In the genomic region with DNA sequence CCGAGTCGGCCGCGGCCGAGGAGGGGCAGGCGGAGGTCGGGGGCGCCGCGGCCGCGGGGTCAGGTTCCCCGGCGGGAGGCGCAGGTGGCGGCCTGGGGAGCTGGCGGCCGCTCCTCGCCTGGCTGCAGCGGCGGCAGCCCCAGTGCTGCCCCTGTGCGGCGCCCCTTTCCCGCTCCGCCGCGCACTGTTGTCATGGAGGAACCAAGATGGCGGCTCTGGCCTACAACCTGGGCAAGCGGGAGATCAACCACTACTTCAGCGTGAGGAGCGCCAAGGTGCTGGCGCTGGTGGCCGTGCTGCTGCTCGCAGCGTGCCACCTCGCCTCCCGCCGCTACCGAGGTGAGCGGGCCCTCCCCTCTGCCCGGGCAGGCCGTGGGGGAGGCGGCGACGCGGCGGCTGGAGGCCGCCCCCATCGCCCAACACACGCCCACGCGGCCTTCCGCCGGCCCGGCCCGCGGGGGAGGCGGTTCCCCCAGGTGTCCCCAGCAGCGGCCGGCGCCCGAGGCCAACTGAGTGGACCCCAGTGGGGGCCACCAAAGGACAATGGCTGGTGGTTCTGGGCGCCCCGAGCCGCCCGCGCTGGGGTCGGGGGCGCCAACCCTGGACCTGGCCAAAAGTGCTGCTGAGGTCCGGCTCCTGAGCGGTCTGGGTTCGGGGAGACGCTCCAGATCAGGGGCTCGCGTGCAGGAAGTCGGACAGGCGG, we compare ENCODE assay signal across 8 cellular contexts. TPM values are rescaled to one million over a fixed set of nuclear protein-coding genes. Genes with fewer than 3 reads are reported as not detected.
DNase-seq lines count a peak whose midpoint lies in the region; ATAC-seq, FAIRE-seq and TF ChIP-seq lines count a peak whose summit lies in the region.

No MANE protein-coding gene starts in this region.

- H3K36me3 ChIP-seq in CD8-positive, alpha-beta memory T cell (ENCODE audit: insufficient read depth, low read length), result no peaks in the 10 kb centered on the region
- no peaks in the 10 kb centered on the region for H3K36me3 ChIP-seq in H1 (ENCODE audit: control insufficient read depth in 2 of 4, insufficient read depth in 4 of 4, low read length in 3 of 4)
- H3K36me3 ChIP-seq in mesodermal cell (ENCODE audit: control insufficient read depth, insufficient read depth, low read length), result peaks cover 3% of the 10 kb centered on the region

- peak overlapping the region; percentile 78 for H3K56ac ChIP-seq in H1 (replicated peaks; ENCODE audit: insufficient read length, low read depth, low read length)

- H3K27me3 Mint-ChIP-seq in CD8-positive, alpha-beta memory T cell, result no peaks in the 10 kb centered on the region

- H3K9ac ChIP-seq in H1 (replicated peaks in 1 of 4; ENCODE audit: extremely low read depth in 1 of 4, low read depth in 3 of 4, low read length in 3 of 4), result peak overlapping the region; percentile 92 to 99 (median 98)

- no peak overlapping the region for H3K4ac ChIP-seq in H1 (replicated peaks; ENCODE audit: insufficient read length, low read depth, low read length)

- peaks cover 0 to 7% (median 1%) of the 10 kb centered on the region in 3 donors for H3K36me3 Mint-ChIP-seq in CD8-positive, alpha-beta memory T cell

- H3K27ac Mint-ChIP-seq in CD8-positive, alpha-beta memory T cell, result peak overlapping the region in 7 of 8 donors; percentile 83 to 96 (median 93)

- H2BK20ac ChIP-seq in H1 (ENCODE audit: low read length), result no peak overlapping the region

- H2AK5ac ChIP-seq in H1 (ENCODE audit: low read depth, low read length), result no peak overlapping the region

- 1% methylated on average over 49 of the region's 77 CpGs; no CpG with 5 or more reads in 1 of the 2 experiments for WGBS in H1 (ENCODE audit: extremely low coverage in 1 of 2, insufficient coverage in 1 of 2, insufficient read length in 1 of 2, insufficient replicate concordance in 2 of 2, low coverage in 1 of 2, low lambda C conversion rate in 2 of 2, missing lambda C conversion rate in 1 of 2), 2 experiments
- 0% methylated on average over 50 to 65 of the region's 77 CpGs for WGBS in mesodermal cell (ENCODE audit: insufficient coverage in 2 of 2), 2 experiments

- peak; percentile 71 for ATAC-seq in GM19395 (IDR thresholded peaks at IDR 0.05; ENCODE audit: unreplicated experiment)
- ATAC-seq in HG03520 (IDR thresholded peaks at IDR 0.05; ENCODE audit: unreplicated experiment), result peak; percentile 69

- peak overlapping the region; percentile 96 for H2BK5ac ChIP-seq in H1 (ENCODE audit: low read depth, low read length)

- no peak overlapping the region for H3K14ac ChIP-seq in H1 (ENCODE audit: insufficient read length)

- peaks cover 25% of the 10 kb centered on the region for H3K4me1 ChIP-seq in CD8-positive, alpha-beta memory T cell (ENCODE audit: insufficient read depth, low read length)
- H3K4me1 ChIP-seq in H1 (replicated peaks in 1 of 4; ENCODE audit: control insufficient read depth in 3 of 4, insufficient read depth in 4 of 4, low read length in 3 of 4), result peaks cover under 1 to 8% (median 6%) of the 10 kb centered on the region in 4 experiments
- peaks cover 19% of the 10 kb centered on the region for H3K4me1 ChIP-seq in mesodermal cell (ENCODE audit: control insufficient read depth, insufficient read depth, low read length, poor library complexity, severe bottlenecking)

- peak; percentile 49 to 80 (median 69) for DNase-seq in CD8-positive, alpha-beta memory T cell
- DNase-seq in NCI-H82 (lab: John Stamatoyannopoulos, UW) (peak; percentile 76), H1 (ENCODE audit: low read depth in 1 of 2, low spot score in 2 of 2) (peak; percentile 15 to 82)
- peak; percentile 86 for DNase-seq in activated CD8-positive, alpha-beta memory T cell treated with anti-CD3 and anti-CD28 coated beads for 24 hours
- peak; percentile 35 to 42 for DNase-seq in stimulated activated CD8-positive, alpha-beta memory T cell treated with anti-CD3 and anti-CD28 coated beads, Interleukin-15, amount 100 ng/mL, for 48 hours (ENCODE audit: low read depth in 2 of 2)

- TF ChIP-seq EP300 in H1 (IDR thresholded peaks at IDR 0.05; ENCODE audit: borderline replicate concordance in 1 of 2, low read depth in 2 of 2, low read length in 2 of 2), result no peak

- H4K91ac ChIP-seq in H1 (replicated peaks; ENCODE audit: insufficient read length, low read length), result peak overlapping the region; percentile 99

- TF ChIP-seq POLR2A in H1 (IDR thresholded peaks at IDR 0.05; ENCODE audit: control extremely low read depth in 1 of 2, low read depth in 2 of 2, low read length in 2 of 2), result peak in 1 of 2 experiments; percentile 26; a peak in 2 of 3 replicates

- POLR2A ChIA-PET in CD8-positive, alpha-beta memory T cell (lab: Charles Lee), result interaction anchor here (0.6 kb wide), 2 partner anchors 147 to 1282 kb away, joined by 3 read pairs; no protein-coding TSS in a partner anchor
- POLR2A ChIA-PET in H1 (lab: Charles Lee; ENCODE audit: partially characterized antibody), result interaction anchor here (1.8 kb wide), 1 partner anchor 61 kb away, joined by 6 read pairs; no protein-coding TSS in a partner anchor

- H2AFZ ChIP-seq in H1 (ENCODE audit: low read length), result peak overlapping the region; percentile 83; the same call in 1 of the 2 replicates

- peak overlapping the region; percentile 71 for H3K27ac ChIP-seq in CD8-positive, alpha-beta memory T cell (ENCODE audit: low read depth, low read length)
- peak overlapping the region; percentile 98 for H3K27ac ChIP-seq in H1 (ENCODE audit: low read depth, low read length)
- peak overlapping the region; percentile 90 for H3K27ac ChIP-seq in mesodermal cell (ENCODE audit: low read depth, low read length, severe bottlenecking)

- H3K23me2 ChIP-seq in H1 (ENCODE audit: low read depth, low read length), result peaks cover 5% of the 10 kb centered on the region; the same call in 1 of the 2 replicates

- H4K8ac ChIP-seq in H1 (ENCODE audit: extremely low read depth, insufficient read depth, low read length), result peak overlapping the region; percentile 99

- peak in 1 of 2 experiments; percentile 12; a peak in 2 of 4 replicates for TF ChIP-seq RAD21 in H1 (IDR thresholded peaks at IDR 0.05 in 1 of 2, conservative IDR thresholded peaks at IDR 0.05 in 1 of 2; ENCODE audit: low read depth in 2 of 2, low read length in 2 of 2)

- peak overlapping the region in 6 of 7 donors; percentile 79 to 94 (median 88) for H3K4me3 Mint-ChIP-seq in CD8-positive, alpha-beta memory T cell

- FAIRE-seq in H1 (lab: Jason Lieb, UNC), result no peak

- H4K5ac ChIP-seq in H1 (ENCODE audit: insufficient read length, low read depth, low read length), result peak overlapping the region; percentile 99

- TF ChIP-seq CTCF in H1 (IDR thresholded peaks at IDR 0.05; ENCODE audit: control extremely low read depth in 1 of 3, insufficient read depth in 1 of 3, low read depth in 1 of 3, low read length in 3 of 3), result peak in 2 of 3 experiments; percentile 22 to 25; a peak in 2 of 4 replicates

- H3K4me1 Mint-ChIP-seq in CD8-positive, alpha-beta memory T cell, result peaks cover 45 to 58% (median 53%) of the 10 kb centered on the region in 3 donors

- H2BK15ac ChIP-seq in H1 (ENCODE audit: low read length), result no peak overlapping the region

- no peaks in the 10 kb centered on the region for H3K79me1 ChIP-seq in H1 (ENCODE audit: low read depth, low read length)

- peak overlapping the region; percentile 69 to 90 for H3K4me2 ChIP-seq in H1 (ENCODE audit: insufficient read depth in 1 of 2, low read depth in 2 of 2, low read length in 2 of 2)

- H2BK12ac ChIP-seq in H1 (ENCODE audit: low read depth, low read length), result no peak overlapping the region

- peak overlapping the region; percentile 91 for H3K18ac ChIP-seq in H1 (ENCODE audit: extremely low read depth, low read length)

- H2BK120ac ChIP-seq in H1 (replicated peaks; ENCODE audit: low read depth, low read length), result no peak overlapping the region

- peaks cover 0 to 48% of the 10 kb centered on the region in 2 experiments; a peak in 3 of 4 replicates for H3K79me2 ChIP-seq in H1 (ENCODE audit: control insufficient read depth in 1 of 2, insufficient read depth in 2 of 2, low read length in 2 of 2)

- H3K4me3 ChIP-seq in CD8-positive, alpha-beta memory T cell (ENCODE audit: low read length), result peak overlapping the region; percentile 57
- H3K4me3 ChIP-seq in H1 (ENCODE audit: extremely low read depth in 1 of 4, insufficient read depth in 2 of 4, low read depth in 3 of 4, low read length in 4 of 4) (peak overlapping the region; percentile 72 to 95 (median 91)), mesodermal cell (ENCODE audit: extremely low read depth, insufficient read depth, low read length, poor library complexity, severe bottlenecking) (peak overlapping the region; percentile 90)

- no peak overlapping the region for H3K23ac ChIP-seq in H1 (ENCODE audit: insufficient read length)

- H3K9me3 ChIP-seq in CD8-positive, alpha-beta memory T cell (ENCODE audit: low read length), result no peaks in the 10 kb centered on the region
- H3K9me3 ChIP-seq in H1 (ENCODE audit: insufficient read depth in 2 of 2, low read depth in 1 of 2, low read length in 1 of 2) (no peaks in the 10 kb centered on the region), mesodermal cell (ENCODE audit: control insufficient read depth, low read length) (no peaks in the 10 kb centered on the region)

- H3K27me3 ChIP-seq in CD8-positive, alpha-beta memory T cell (ENCODE audit: insufficient read depth, low read length, poor library complexity, severe bottlenecking), result no peaks in the 10 kb centered on the region
- H3K27me3 ChIP-seq in H1 (replicated peaks in 1 of 4; ENCODE audit: control insufficient read depth in 3 of 4, extremely low read depth in 1 of 4, insufficient read depth in 3 of 4, low read length in 3 of 4), result no peaks in the 10 kb centered on the region

- H3K9me3 Mint-ChIP-seq in CD8-positive, alpha-beta memory T cell, result no peaks in the 10 kb centered on the region

- peaks cover 0 to 3% of the 10 kb centered on the region in 2 experiments for H4K20me1 ChIP-seq in H1 (replicated peaks in 1 of 2; ENCODE audit: control insufficient read depth in 1 of 2, insufficient read depth in 2 of 2, low read length in 2 of 2)

- CTCF ChIA-PET in CD8-positive, alpha-beta memory T cell (lab: Charles Lee), result no interaction called here
- CTCF ChIA-PET in H1 (lab: Charles Lee; ENCODE audit: partially characterized antibody), result no interaction called here

TF ChIP-seq in H1, 55 proteins besides CTCF, POLR2A, EP300 and RAD21 (continues in another document):
- TF ChIP-seq KDM5A (IDR thresholded peaks at IDR 0.05; ENCODE audit: low read length), result no peak

RNA-seq across cellular contexts. Expression of gene CASD1, which starts 0.4 kb away (rescaled TPM):
- 10 to 100 TPM; 18.9 to 19.7 TPM for total RNA-seq in CD8-positive, alpha-beta memory T cell
- 15.5 TPM for polyA plus RNA-seq in CD8-positive, alpha-beta memory T cell
- 17.8 and 18.8 TPM in 2 replicates for total RNA-seq in H1 (2021; fragmentation: NEBNext Ultra II Directional; extraction: Animal tissue kit (Norgen Biotek cat#: 25700))
- polyA plus RNA-seq in H1 (2011; rRNA removed), result 6.7 and 14.2 TPM in 2 replicates
- polyA plus RNA-seq in H1 (2011; cell fraction: cytosol; rRNA removed), result 12.8 TPM
- polyA plus RNA-seq in H1 (2011; cell fraction: nucleus; rRNA removed), result 7.4 TPM
- polyA plus RNA-seq in H1 (2012, experiment 1 of 2), result 6.7 to 12.5 TPM (median 7.9 TPM) in 4 replicates
- polyA plus RNA-seq in H1 (2012, experiment 2 of 2), result 1.6 TPM
- polyA plus RNA-seq in H1 (2013, experiment 1 of 2), result 15.3 TPM
- polyA plus RNA-seq in H1 (2013, experiment 2 of 2), result 16.1 TPM
- polyA minus RNA-seq in H1 (2011; rRNA and poly(A)+ RNA removed), result 8.8 and 16.7 TPM in 2 replicates
- 29.5 TPM for polyA minus RNA-seq in H1 (2011; cell fraction: cytosol; rRNA and poly(A)+ RNA removed)
- 43.2 TPM for polyA minus RNA-seq in H1 (2011; cell fraction: nucleus; rRNA and poly(A)+ RNA removed)
- polyA plus RNA-seq in mesodermal cell (2013, experiment 1 of 2), result 27.3 TPM
- polyA plus RNA-seq in mesodermal cell (2013, experiment 2 of 2), result 28.7 TPM

Comparison
In these comparisons a context has a peak if more than half of its experiments do, and no peak if none do; other contexts are left out.
1. Peak in every context shown above with its lines: DNase-seq, ATAC-seq, H3K4me3 ChIP-seq and H3K27ac ChIP-seq.